Comparison of ENCODE assay signal across 12 cellular contexts in the genomic region with DNA sequence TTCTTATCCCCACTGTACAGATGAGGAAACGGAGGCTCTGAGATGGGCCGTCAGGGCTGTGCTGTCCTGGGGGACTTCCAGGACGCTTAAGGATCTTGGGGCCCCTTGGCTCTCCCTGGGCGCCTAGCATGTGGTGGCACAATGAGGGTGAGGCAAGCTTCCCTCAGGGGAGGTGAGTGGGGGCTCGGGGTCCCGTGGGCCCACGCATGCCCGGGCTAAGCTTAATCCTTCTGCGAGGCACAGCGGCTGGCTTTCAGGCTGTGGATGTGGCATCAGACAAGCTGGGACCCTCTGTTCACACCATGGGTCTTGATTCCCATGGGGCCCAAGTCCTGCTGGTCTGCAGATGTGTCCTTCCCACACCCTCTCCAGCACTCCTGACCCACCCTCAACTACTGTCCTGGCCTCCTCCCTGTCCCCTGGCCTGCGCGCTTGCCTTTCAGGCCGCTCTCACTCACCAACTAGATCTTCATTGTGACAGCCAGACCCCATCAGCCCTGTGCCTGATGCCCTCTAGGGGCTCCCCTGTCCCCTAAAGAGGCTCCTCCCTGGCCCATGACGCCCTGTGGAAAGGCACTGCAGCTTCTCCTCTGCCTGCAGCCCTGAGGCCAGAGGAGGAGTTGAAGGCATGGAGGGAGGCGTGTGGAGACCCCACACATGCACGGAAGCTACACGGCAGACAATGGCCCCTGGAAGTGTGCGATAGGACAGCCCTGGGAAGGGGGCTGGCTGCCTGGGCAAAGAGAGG. TPM values are rescaled to one million over a fixed set of nuclear protein-coding genes. Genes with fewer than 3 reads are reported as not detected.
DNase-seq lines count a peak whose midpoint lies in the region; ATAC-seq and TF ChIP-seq lines count a peak whose summit lies in the region.
"Had no signal": no experiment of that assay in that cellular context is flagged by ENCODE, and none has a peak within 500 bp of the region (broad histone marks: within the 10 kb centered on the region; RNA-seq: fewer than 3 reads in every experiment).

No MANE protein-coding gene starts in this region.

- H3K4me2 ChIP-seq in PC-3 (ENCODE audit: low read length), result peak overlapping the region; percentile 77

- BruUV-seq in PC-3 (replicated peaks; lab: Mats Ljungman, UMichigan), result no TSS peak

- no peak overlapping the region for H2AFZ ChIP-seq in PC-3 (ENCODE audit: low read length)

- H3K4me3 ChIP-seq in PC-3 (ENCODE audit: low read length) (no peak overlapping the region), skin epidermis (no peak overlapping the region)
- H3K4me3 ChIP-seq: lower lobe of right lung had no signal

- H3K9ac ChIP-seq in PC-3 (ENCODE audit: low read length), result peak overlapping the region; percentile 97

- peaks cover 4% of the 10 kb centered on the region for H3K36me3 ChIP-seq in PC-3 (ENCODE audit: low read depth, low read length)

- no peaks in the 10 kb centered on the region for H3K9me3 ChIP-seq in PC-3 (ENCODE audit: low read length)
- H3K9me3 ChIP-seq: lower lobe of right lung had no signal

- peaks cover 37% of the 10 kb centered on the region for H3K4me1 ChIP-seq in PC-3 (ENCODE audit: insufficient read depth, low read length)

- ATAC-seq in PC-3 (no peak), GM19328 (IDR thresholded peaks at IDR 0.05; ENCODE audit: unreplicated experiment) (no peak)

- H3K27ac ChIP-seq in PC-3 (ENCODE audit: low read length), result peak overlapping the region; percentile 99
- peak overlapping the region; percentile 100 for H3K27ac ChIP-seq in epithelial cell of prostate
- H3K27ac ChIP-seq in skin epidermis, result peak overlapping the region in 20 of 21 experiments; percentile 55 to 98 (median 86)

- no peaks in the 10 kb centered on the region for H4K20me1 ChIP-seq in PC-3 (ENCODE audit: low read length)

- peaks cover 6% of the 10 kb centered on the region for H3F3A ChIP-seq in PC-3 (ENCODE audit: low read length, unreplicated experiment)

- H3K79me2 ChIP-seq in PC-3 (ENCODE audit: low read length), result no peaks in the 10 kb centered on the region

- intact Hi-C loops in PC-3 (cut with micrococcal nuclease), result no loop called here
- intact Hi-C loops in posterior cingulate gyrus (cut with DNase I), result no loop called here

- CTCF ChIA-PET in PC-3 (lab: Charles Lee), result no interaction called here

- no peaks in the 10 kb centered on the region for H3K9me2 ChIP-seq in PC-3 (replicated peaks; ENCODE audit: low read length)

- TF ChIP-seq CTCF in PC-3 (conservative IDR thresholded peaks at IDR 0.05; ENCODE audit: low read depth, low read length), result 0 out of 2 replicates have a peak, but pooled peaks have one; percentile 9

- peak; percentile 30 for DNase-seq in NCI-H2227 (lab: John Stamatoyannopoulos, UW; ENCODE audit: unreplicated experiment)
- DNase-seq in NCI-H2227 treated with DMSO at 0.1 percent for 48 hours (lab: John Stamatoyannopoulos, UW), result no peak
- no peak for DNase-seq in PC-3
- no peak for DNase-seq in epithelial cell of prostate (ENCODE audit: low read depth, low spot score)
- DNase-seq in T-helper 2 cell, result no peak
- DNase-seq in posterior cingulate gyrus, result no peak
- DNase-seq: activated B cell treated with CpG ODN at 0.5 μM for 24 hours, cortex of kidney, lower lobe of right lung, NCI-H2081 had no signal

- no peaks in the 10 kb centered on the region for H3K27me3 ChIP-seq in PC-3 (ENCODE audit: low read length)

- POLR2A ChIA-PET in PC-3 (lab: Charles Lee; ENCODE audit: unreplicated experiment), result no interaction called here

RNA-seq across cellular contexts. Expression of gene DUSP7, which starts 11.3 kb away (rescaled TPM):
- total RNA-seq in PC-3 (2014; rRNA removed), result 40.9 and 51.1 TPM in 2 replicates

RNA-seq across cellular contexts. Expression of gene RPL29, which starts 49.3 kb away (rescaled TPM):
- total RNA-seq in PC-3 (2014; rRNA removed), result 1,539 and 1,807 TPM in 2 replicates
